Comparison of ENCODE assay signal across 8 cellular contexts in the genomic region with DNA sequence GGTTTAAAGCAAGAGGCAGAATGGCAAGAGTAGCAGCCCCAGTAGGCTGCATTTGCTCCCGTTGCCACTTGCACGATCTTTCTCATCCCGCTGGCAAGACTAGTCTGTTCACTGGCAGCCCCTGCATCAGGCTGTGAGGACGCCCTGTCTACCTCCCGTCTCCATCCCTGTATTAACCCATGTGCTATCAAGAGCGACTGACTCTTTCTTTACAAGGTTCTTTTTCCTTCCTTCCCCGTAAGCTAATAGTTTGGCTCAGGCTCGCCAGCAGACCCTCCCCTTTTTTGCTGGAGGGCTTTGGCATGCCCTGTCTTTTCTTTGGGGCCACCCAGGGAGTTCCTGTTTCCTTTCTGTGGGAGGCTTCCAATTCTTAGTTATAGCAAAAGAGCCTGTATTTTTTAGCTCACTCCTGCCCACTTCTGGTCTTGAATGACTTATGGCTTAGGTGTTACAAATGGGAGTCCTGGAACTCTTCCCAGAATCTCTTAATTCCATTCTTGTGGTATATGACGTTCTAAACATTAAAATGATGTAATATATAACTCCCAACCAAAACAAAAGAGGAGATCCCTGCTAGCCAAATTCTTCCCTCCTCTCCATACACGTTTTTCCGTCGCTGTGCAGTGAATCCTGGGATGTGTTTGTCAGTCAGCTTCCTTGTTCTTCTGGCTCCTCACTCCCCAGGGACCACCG.
A peak's percentile ranks its signal among the peaks of the same experiment; 100 is the strongest.
DNase-seq lines count a peak whose midpoint lies in the region; ATAC-seq and TF ChIP-seq lines count a peak whose summit lies in the region.

No MANE protein-coding gene starts in this region.

- no peak for ATAC-seq in activated T-cell treated with anti-CD3 and anti-CD28 coated beads, Interleukin-2, amount 50 U/mL, for 72 hours (replicated peaks in 1 of 2)
- ATAC-seq in left ventricle myocardium superior: no peak
- ATAC-seq in HG03135 (IDR thresholded peaks at IDR 0.05; ENCODE audit: unreplicated experiment): no peak
- ATAC-seq in GM21381 (IDR thresholded peaks at IDR 0.05; ENCODE audit: unreplicated experiment): no peak
- no peak for ATAC-seq in HG03442 (IDR thresholded peaks at IDR 0.05; ENCODE audit: unreplicated experiment)

- H3K36me3 ChIP-seq in Loucy (ENCODE audit: insufficient read depth, low read length): peaks cover 14% of the 10 kb centered on the region; the same call in 1 of the 2 replicates

- H3K9me2 ChIP-seq in Loucy (replicated peaks; ENCODE audit: low read depth, low read length): no peaks in the 10 kb centered on the region

- peaks cover 7% of the 10 kb centered on the region for H4K20me1 ChIP-seq in Loucy (ENCODE audit: insufficient read depth, low read length, poor library complexity, severe bottlenecking)

- H3K27me3 Mint-ChIP-seq in activated T-cell treated with anti-CD3 and anti-CD28 coated beads, Interleukin-2, amount 50 U/mL, for 72 hours (ENCODE audit: low read depth): no peaks in the 10 kb centered on the region
- H3K27me3 Mint-ChIP-seq in stimulated activated naive CD8-positive, alpha-beta T cell treated with anti-CD3 and anti-CD28 coated beads, Interleukin-15, Interleukin-2, amounts not matched to agents 100 ng/mL and 50 ng/mL, for 24 hours: no peaks in the 10 kb centered on the region

- no peaks in the 10 kb centered on the region for H3K9me3 ChIP-seq in Loucy (ENCODE audit: insufficient read depth, low read depth, low read length)

- intact Hi-C loops in left ventricle myocardium superior (cut with micrococcal nuclease): loop anchor here (10.0 kb wide), 1 partner anchor 224 kb away; the partner anchor contains the start of gene HIF1A

- H3K4me2 ChIP-seq in Loucy (ENCODE audit: low read depth, low read length, poor library complexity, severe bottlenecking): peak overlapping the region; percentile 88

- no peaks in the 10 kb centered on the region for H3K27me3 ChIP-seq in Loucy (ENCODE audit: insufficient read depth, low read length, poor library complexity, severe bottlenecking)

- no peak overlapping the region for H2AFZ ChIP-seq in Loucy (ENCODE audit: low read length)

- peaks cover 19% of the 10 kb centered on the region for H3F3A ChIP-seq in Loucy (ENCODE audit: low read depth)

- DNase-seq in DMS79 (lab: John Stamatoyannopoulos, UW) (peak; percentile 27), left ventricle myocardium superior (peak; percentile 49)
- no peak for DNase-seq in activated T-cell treated with anti-CD3 and anti-CD28 coated beads, Interleukin-2, amount 50 U/mL, for 72 hours

- peaks cover 2% of the 10 kb centered on the region in 2 donors for H3K9me3 Mint-ChIP-seq in activated T-cell treated with anti-CD3 and anti-CD28 coated beads, Interleukin-2, amount 50 U/mL, for 72 hours
- peaks cover 3% of the 10 kb centered on the region for H3K9me3 Mint-ChIP-seq in stimulated activated naive CD8-positive, alpha-beta T cell treated with anti-CD3 and anti-CD28 coated beads, Interleukin-15, Interleukin-2, amounts not matched to agents 100 ng/mL and 50 ng/mL, for 24 hours

- peaks cover 74% of the 10 kb centered on the region for H3K79me2 ChIP-seq in Loucy (ENCODE audit: insufficient read depth, low read length)

- no peak overlapping the region for H3K4me3 ChIP-seq in Loucy (ENCODE audit: low read length, poor library complexity, severe bottlenecking)

- H3K9ac ChIP-seq in Loucy (ENCODE audit: low read depth, low read length, poor library complexity, severe bottlenecking): peak overlapping the region; percentile 58

- H3K36me3 Mint-ChIP-seq in activated T-cell treated with anti-CD3 and anti-CD28 coated beads, Interleukin-2, amount 50 U/mL, for 72 hours (ENCODE audit: insufficient read depth in 2 of 2): peaks cover 10 to 18% of the 10 kb centered on the region in 2 donors
- peaks cover 78% of the 10 kb centered on the region for H3K36me3 Mint-ChIP-seq in stimulated activated naive CD8-positive, alpha-beta T cell treated with anti-CD3 and anti-CD28 coated beads, Interleukin-15, Interleukin-2, amounts not matched to agents 100 ng/mL and 50 ng/mL, for 24 hours (ENCODE audit: low read depth)

- H3K4me3 Mint-ChIP-seq in activated T-cell treated with anti-CD3 and anti-CD28 coated beads, Interleukin-2, amount 50 U/mL, for 72 hours: peak overlapping the region; percentile 83 to 88
- peak overlapping the region; percentile 84 for H3K4me3 Mint-ChIP-seq in stimulated activated naive CD8-positive, alpha-beta T cell treated with anti-CD3 and anti-CD28 coated beads, Interleukin-15, Interleukin-2, amounts not matched to agents 100 ng/mL and 50 ng/mL, for 24 hours

- TF ChIP-seq CTCF in Loucy (conservative IDR thresholded peaks at IDR 0.05; ENCODE audit: low read length): peak; percentile 37; the same call in 1 of the 2 replicates

- peak overlapping the region; percentile 94 for H3K27ac Mint-ChIP-seq in activated T-cell treated with anti-CD3 and anti-CD28 coated beads, Interleukin-2, amount 50 U/mL, for 72 hours
- peak overlapping the region; percentile 99 for H3K27ac Mint-ChIP-seq in stimulated activated naive CD8-positive, alpha-beta T cell treated with anti-CD3 and anti-CD28 coated beads, Interleukin-15, Interleukin-2, amounts not matched to agents 100 ng/mL and 50 ng/mL, for 24 hours

- peaks cover 98% of the 10 kb centered on the region for H3K4me1 Mint-ChIP-seq in activated T-cell treated with anti-CD3 and anti-CD28 coated beads, Interleukin-2, amount 50 U/mL, for 72 hours (ENCODE audit: low read depth)
- H3K4me1 Mint-ChIP-seq in stimulated activated naive CD8-positive, alpha-beta T cell treated with anti-CD3 and anti-CD28 coated beads, Interleukin-15, Interleukin-2, amounts not matched to agents 100 ng/mL and 50 ng/mL, for 24 hours (ENCODE audit: low read depth): peaks cover 88% of the 10 kb centered on the region

- peaks cover 65% of the 10 kb centered on the region for H3K4me1 ChIP-seq in Loucy (ENCODE audit: insufficient read depth, low read length, poor library complexity, severe bottlenecking)

Comparison
In these comparisons a context has a peak if more than half of its experiments do, and no peak if none do; other contexts are left out.
1. DNase-seq: peak in DMS79 (single experiment) and left ventricle myocardium superior (single experiment); none in activated T-cell treated with anti-CD3 and anti-CD28 coated beads, Interleukin-2, amount 50 U/mL, for 72 hours (0 of 2).